Comparison of ENCODE assay signal across 10 cellular contexts in the genomic region with DNA sequence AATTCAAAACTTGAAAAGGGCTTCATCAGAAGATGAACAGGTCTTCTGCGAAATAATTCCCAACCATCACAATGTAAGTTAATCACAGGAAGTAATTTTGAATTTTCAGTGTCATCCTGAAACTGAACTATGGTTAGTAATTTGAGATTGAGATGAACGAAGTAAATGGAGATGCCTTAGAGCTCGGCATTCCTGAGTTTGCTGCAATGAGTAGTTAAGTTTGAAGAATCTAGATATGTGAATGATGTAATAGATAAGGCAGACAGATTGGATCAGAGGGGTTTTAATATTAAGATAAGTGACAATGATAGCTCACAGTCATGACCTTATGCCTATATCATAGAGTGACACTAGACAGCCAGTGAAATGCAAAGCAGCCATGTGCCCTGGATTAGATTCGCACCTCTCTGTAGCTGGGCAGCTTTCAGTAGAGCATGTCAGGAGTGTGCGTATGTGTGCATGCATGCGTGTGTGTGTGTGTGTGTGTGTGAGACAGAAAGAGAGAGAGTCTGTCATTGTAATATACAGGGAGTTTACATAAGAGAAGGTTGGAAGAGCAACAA.
DNase-seq lines count a peak whose midpoint lies in the region; ATAC-seq and TF ChIP-seq lines count a peak whose summit lies in the region.
"Had no signal": no experiment of that assay in that cellular context is flagged by ENCODE, and none has a peak within 500 bp of the region (broad histone marks: within the 10 kb centered on the region; RNA-seq: fewer than 3 reads in every experiment).

No MANE protein-coding gene starts in this region.

- no peaks in the 10 kb centered on the region for H3K9me3 ChIP-seq in ovary

- TF ChIP-seq POLR2A in ovary (IDR thresholded peaks at IDR 0.05), result no peak

- peaks cover 4% of the 10 kb centered on the region for H3K4me1 ChIP-seq in ovary (ENCODE audit: insufficient read depth)

- TF ChIP-seq CTCF in mesothelial cell of epicardium (IDR thresholded peaks at IDR 0.05; ENCODE audit: unreplicated experiment) (no peak), progenitor cell of endocrine pancreas (IDR thresholded peaks at IDR 0.05; ENCODE audit: unreplicated experiment) (no peak), ovary (IDR thresholded peaks at IDR 0.05) (no peak)

- intact Hi-C loops in ovary (cut with DNase I), result no loop called here

- DNase-seq in NCI-H524 (lab: John Stamatoyannopoulos, UW) (peak; percentile 63 to 85), mesothelial cell of epicardium (ENCODE audit: low spot score in 2 of 2, unreplicated experiment in 2 of 2) (no peak), progenitor cell of endocrine pancreas (ENCODE audit: low spot score, unreplicated experiment) (no peak), activated gamma-delta T cell (lab: John Stamatoyannopoulos, UW) (no peak), SKM-1 (lab: John Stamatoyannopoulos, UW; ENCODE audit: unreplicated experiment) (no peak), ovary (no peak)
- DNase-seq: NCI-H2029 treated with DMSO at 0.1 percent for 48 hours; stimulated activated CD4-positive, alpha-beta T cell treated with anti-CD3 and anti-CD28 coated beads, Interleukin-4, amount 100 ng/mL, for 1 hour had no signal

- WGBS in ovary, 3 donors, result 70 to 76% (median 73%) methylated on average over 6 of the region's 6 CpGs

- ATAC-seq in GM18519 (IDR thresholded peaks at IDR 0.05; ENCODE audit: low FRiP score, unreplicated experiment) (peak; percentile 33), GM21737 (IDR thresholded peaks at IDR 0.05; ENCODE audit: unreplicated experiment) (peak; percentile 40)

- H3K4me1 Mint-ChIP-seq in mesothelial cell of epicardium (peaks cover 25% of the 10 kb centered on the region), progenitor cell of endocrine pancreas (ENCODE audit: low read depth) (peaks cover 27% of the 10 kb centered on the region)

- peak overlapping the region; percentile 58 for H3K27ac Mint-ChIP-seq in mesothelial cell of epicardium
- no peak overlapping the region for H3K27ac Mint-ChIP-seq in progenitor cell of endocrine pancreas

- H3K27me3 Mint-ChIP-seq in mesothelial cell of epicardium (ENCODE audit: low read depth) (no peaks in the 10 kb centered on the region), progenitor cell of endocrine pancreas (no peaks in the 10 kb centered on the region)

- no peak overlapping the region for H3K27ac ChIP-seq in ovary

- no peaks in the 10 kb centered on the region for H3K27me3 ChIP-seq in ovary

- H3K4me3 ChIP-seq in ovary, result no peak overlapping the region

- H3K4me3 Mint-ChIP-seq in mesothelial cell of epicardium (no peak overlapping the region), progenitor cell of endocrine pancreas (ENCODE audit: low read depth) (no peak overlapping the region)

- TF ChIP-seq EP300 in ovary (IDR thresholded peaks at IDR 0.05), result no peak

- H3K36me3 Mint-ChIP-seq in mesothelial cell of epicardium (peaks cover 17% of the 10 kb centered on the region), progenitor cell of endocrine pancreas (ENCODE audit: insufficient read depth) (peaks cover 5% of the 10 kb centered on the region)

- H3K9me3 Mint-ChIP-seq in mesothelial cell of epicardium (peaks cover 10% of the 10 kb centered on the region), progenitor cell of endocrine pancreas (ENCODE audit: low read depth) (peaks cover 4% of the 10 kb centered on the region)

- no peaks in the 10 kb centered on the region for H3K36me3 ChIP-seq in ovary

Comparison
In these comparisons a context has a peak if more than half of its experiments do, and no peak if none do; other contexts are left out.
1. DNase-seq: peak in NCI-H524 (2 of 2); none in mesothelial cell of epicardium (0 of 2), progenitor cell of endocrine pancreas (single experiment), activated gamma-delta T cell (single experiment), SKM-1 (single experiment) and ovary (0 of 5).